In genomic region chr1:108117908-108118902, GRCh38 we compare ENCODE assay signal across 1 cellular context.
TF ChIP-seq lines count a peak whose summit lies in the region.

No MANE protein-coding gene starts in this region.

TF ChIP-seq in GM23338, 12 proteins besides CTCF, POLR2A, EP300 and RAD21 (continued from another document):
- no peak for TF ChIP-seq ZNF462 (CRISPR knock-in tag; IDR thresholded peaks at IDR 0.05)
- no peak for TF ChIP-seq ZNF114 (CRISPR knock-in tag; IDR thresholded peaks at IDR 0.05)
- TF ChIP-seq NANOG (IDR thresholded peaks at IDR 0.05; ENCODE audit: borderline replicate concordance) = no peak
- TF ChIP-seq ZNF331 (CRISPR knock-in tag; IDR thresholded peaks at IDR 0.05; ENCODE audit: low read depth) = no peak
- no peak for TF ChIP-seq ETS1 (IDR thresholded peaks at IDR 0.05)
- no peak for TF ChIP-seq POLR2AphosphoS5 (IDR thresholded peaks at IDR 0.05; ENCODE audit: low read depth)
TF ChIP-seq in GM23338: peak in this region for 0.
